10 cellular contexts compared by ENCODE assay signal in genomic region chr9:131227112-131228058, GRCh38. TPM values are rescaled to one million over a fixed set of nuclear protein-coding genes. Genes with fewer than 3 reads are reported as not detected.
DNase-seq lines count a peak whose midpoint lies in the region; ATAC-seq and TF ChIP-seq lines count a peak whose summit lies in the region.
"Had no signal": no experiment of that assay in that cellular context is flagged by ENCODE, and none has a peak within 500 bp of the region (broad histone marks: within the 10 kb centered on the region; RNA-seq: fewer than 3 reads in every experiment).

No MANE protein-coding gene starts in this region.

- peak overlapping the region; percentile 62 for H3K27ac Mint-ChIP-seq in activated T-helper 17 cell treated with anti-CD3 and anti-CD28 coated beads, Interleukin-2, amount 50 U/mL, for 72 hours
- H3K27ac Mint-ChIP-seq in T-helper 2 cell treated with Interferon-gamma antibody and Interleukin-4, amounts not matched to agents 5 μg/mL and 100 μg/mL, for 36 hours = no peak overlapping the region
- H3K27ac Mint-ChIP-seq: natural killer cell had no signal

- no peak for TF ChIP-seq CTCF in KMS-11 (conservative IDR thresholded peaks at IDR 0.05; ENCODE audit: low read depth, low read length)

- no peak overlapping the region for H3K4me3 Mint-ChIP-seq in activated T-helper 17 cell treated with anti-CD3 and anti-CD28 coated beads, Interleukin-2, amount 50 U/mL, for 72 hours
- H3K4me3 Mint-ChIP-seq in T-helper 2 cell treated with Interferon-gamma antibody and Interleukin-4, amounts not matched to agents 5 μg/mL and 100 μg/mL, for 36 hours = no peak overlapping the region
- H3K4me3 Mint-ChIP-seq: natural killer cell had no signal

- no peaks in the 10 kb centered on the region for H3K27me3 ChIP-seq in KMS-11 (ENCODE audit: insufficient read depth, low read depth)

- peaks cover 42% of the 10 kb centered on the region for H3K4me1 ChIP-seq in KMS-11 (ENCODE audit: low read depth, poor library complexity, severe bottlenecking)

- no peak for ATAC-seq in activated T-helper 17 cell treated with anti-CD3 and anti-CD28 coated beads, Interleukin-2, amount 50 U/mL, for 72 hours (replicated peaks)
- no peak for ATAC-seq in HG03439 (IDR thresholded peaks at IDR 0.05; ENCODE audit: unreplicated experiment)
- ATAC-seq: natural killer cell had no signal

- no peaks in the 10 kb centered on the region for H3K27me3 Mint-ChIP-seq in activated T-helper 17 cell treated with anti-CD3 and anti-CD28 coated beads, Interleukin-2, amount 50 U/mL, for 72 hours
- no peaks in the 10 kb centered on the region for H3K27me3 Mint-ChIP-seq in T-helper 2 cell treated with Interferon-gamma antibody and Interleukin-4, amounts not matched to agents 5 μg/mL and 100 μg/mL, for 36 hours (ENCODE audit: low read depth)

- H3K9me3 Mint-ChIP-seq in activated T-helper 17 cell treated with anti-CD3 and anti-CD28 coated beads, Interleukin-2, amount 50 U/mL, for 72 hours = no peaks in the 10 kb centered on the region
- H3K9me3 Mint-ChIP-seq in T-helper 2 cell treated with Interferon-gamma antibody and Interleukin-4, amounts not matched to agents 5 μg/mL and 100 μg/mL, for 36 hours = no peaks in the 10 kb centered on the region
- H3K9me3 Mint-ChIP-seq: natural killer cell had no signal

- no peaks in the 10 kb centered on the region for H3K36me3 ChIP-seq in KMS-11 (ENCODE audit: insufficient read depth)

- H3K27ac ChIP-seq in KMS-11 = peak overlapping the region; percentile 78

- DNase-seq in CD1c-positive myeloid dendritic cell (ENCODE audit: extremely low spot score) (peak; percentile 26), midbrain (lab: John Stamatoyannopoulos, UW) (peak; percentile 16), SKM-1 treated with dmso at 0.1 percent for 144 hours (lab: John Stamatoyannopoulos, UW; ENCODE audit: unreplicated experiment) (no peak), islet precursor cell (no peak)
- no peak for DNase-seq in T-helper 2 cell treated with Interferon-gamma antibody and Interleukin-4, amounts not matched to agents 5 μg/mL and 100 μg/mL, for 36 hours (ENCODE audit: low spot score)
- DNase-seq: central memory CD4-positive, alpha-beta T cell; natural killer cell had no signal

- peak overlapping the region; percentile 85 for H3K4me2 ChIP-seq in KMS-11

- H2AFZ ChIP-seq in KMS-11 (ENCODE audit: low read depth) = no peak overlapping the region

- H3K79me2 ChIP-seq in KMS-11 (ENCODE audit: insufficient read depth, low read depth) = no peaks in the 10 kb centered on the region

- H3K4me3 ChIP-seq in KMS-11 (IDR thresholded peaks at IDR 0.05; ENCODE audit: insufficient read depth, low read depth, low read length) = no peak overlapping the region

- H4K20me1 ChIP-seq in KMS-11 (ENCODE audit: insufficient read depth) = no peaks in the 10 kb centered on the region

- H3K4me1 Mint-ChIP-seq in activated T-helper 17 cell treated with anti-CD3 and anti-CD28 coated beads, Interleukin-2, amount 50 U/mL, for 72 hours = no peaks in the 10 kb centered on the region
- peaks cover 2% of the 10 kb centered on the region for H3K4me1 Mint-ChIP-seq in T-helper 2 cell treated with Interferon-gamma antibody and Interleukin-4, amounts not matched to agents 5 μg/mL and 100 μg/mL, for 36 hours (ENCODE audit: low read depth)

- H3K9ac ChIP-seq in KMS-11 = peak overlapping the region; percentile 39; the same call in 1 of the 2 replicates

- H3K36me3 Mint-ChIP-seq in activated T-helper 17 cell treated with anti-CD3 and anti-CD28 coated beads, Interleukin-2, amount 50 U/mL, for 72 hours (ENCODE audit: low read depth) = peaks cover 85% of the 10 kb centered on the region
- H3K36me3 Mint-ChIP-seq in T-helper 2 cell treated with Interferon-gamma antibody and Interleukin-4, amounts not matched to agents 5 μg/mL and 100 μg/mL, for 36 hours (ENCODE audit: low read depth) = peaks cover 35% of the 10 kb centered on the region

RNA-seq across cellular contexts. Expression of gene FAM78A, which starts 48.9 kb away (rescaled TPM):
- 10 to 100 TPM; 29.1 to 50.2 TPM for total RNA-seq in activated T-helper 17 cell treated with anti-CD3 and anti-CD28 coated beads, Interleukin-2, amount 50 U/mL, for 72 hours

Comparison
In these comparisons a context has a peak if more than half of its experiments do, and no peak if none do; other contexts are left out.
1. DNase-seq: peak in CD1c-positive myeloid dendritic cell (single experiment) and midbrain (single experiment); none in SKM-1 treated with dmso at 0.1 percent for 144 hours (single experiment), islet precursor cell (single experiment) and T-helper 2 cell treated with Interferon-gamma antibody and Interleukin-4, amounts not matched to agents 5 μg/mL and 100 μg/mL, for 36 hours (single experiment).